8 cellular contexts compared by ENCODE assay signal in genomic region chr11:46272816-46273427, GRCh38. TPM values are rescaled to one million over a fixed set of nuclear protein-coding genes. Genes with fewer than 3 reads are reported as not detected.
A peak's percentile ranks its signal among the peaks of the same experiment; 100 is the strongest.
DNase-seq lines count a peak whose midpoint lies in the region; ATAC-seq and TF ChIP-seq lines count a peak whose summit lies in the region.

No MANE protein-coding gene starts in this region.

- POLR2A ChIA-PET in Caco-2 (lab: Charles Lee) (interaction anchor here (3.6 kb wide), 1 partner anchor 30 kb away, joined by 22 read pairs; no protein-coding TSS in a partner anchor), PC-9 (lab: Charles Lee; ENCODE audit: unreplicated experiment) (no interaction called here)

- peak overlapping the region; percentile 26 for H3K4me3 Mint-ChIP-seq in Caco-2 (ENCODE audit: unreplicated experiment)

- TF ChIP-seq CTCF in Caco-2 (IDR thresholded peaks at IDR 0.05; ENCODE audit: insufficient read depth in 1 of 2, low read depth in 1 of 2, low read length in 1 of 2, severe bottlenecking in 1 of 2, unreplicated experiment in 1 of 2) (no peak), PC-9 (conservative IDR thresholded peaks at IDR 0.05) (no peak), esophagus muscularis mucosa (IDR thresholded peaks at IDR 0.05) (no peak), ovary (IDR thresholded peaks at IDR 0.05) (no peak)

- intact Hi-C loops in Caco-2 (cut with micrococcal nuclease; ENCODE audit: unreplicated experiment) = no loop called here
- intact Hi-C loops in PC-9 (cut with micrococcal nuclease; ENCODE audit: unreplicated experiment) = no loop called here
- intact Hi-C loops in esophagus muscularis mucosa (cut with DNase I) = no loop called here
- intact Hi-C loops in ovary (cut with DNase I) = no loop called here

- H3K27me3 ChIP-seq in Caco-2 (replicated peaks; ENCODE audit: control insufficient read depth, insufficient read depth, low read length) = no peaks in the 10 kb centered on the region
- no peaks in the 10 kb centered on the region for H3K27me3 ChIP-seq in PC-9 (ENCODE audit: insufficient read depth, low read depth)
- H3K27me3 ChIP-seq in esophagus muscularis mucosa = peaks cover 0 to 30% (median 13%) of the 10 kb centered on the region in 4 donors
- no peaks in the 10 kb centered on the region for H3K27me3 ChIP-seq in ovary

- CTCF ChIA-PET in Caco-2 (lab: Charles Lee) (interaction anchor here (1.8 kb wide), 2 partner anchors 30 to 34 kb away, joined by 5 to 6 read pairs; no protein-coding TSS in a partner anchor), PC-9 (lab: Charles Lee) (interaction anchor here (0.6 kb wide), 1 partner anchor 17 kb away, joined by 3 read pairs; no protein-coding TSS in a partner anchor)

- no peaks in the 10 kb centered on the region for H3K79me2 ChIP-seq in PC-9 (ENCODE audit: low read depth)

- H3K4me2 ChIP-seq in PC-9 = peak overlapping the region; percentile 34

- DNase-seq in Caco-2 = no peak
- peak; percentile 51 to 55 for DNase-seq in PC-9
- DNase-seq in esophagus muscularis mucosa (ENCODE audit: extremely low spot score) = no peak
- DNase-seq in ovary = peak; percentile 70 to 79 (median 75)
- DNase-seq in iPS-NIHi7 (ENCODE audit: extremely low spot score) = no peak
- DNase-seq in NCI-H345 treated with DMSO at 0.1 percent for 48 hours (lab: John Stamatoyannopoulos, UW; ENCODE audit: unreplicated experiment) = no peak
- no peak for DNase-seq in anterior cingulate cortex (lab: John Stamatoyannopoulos, UW)

- H3K4me3 ChIP-seq in Caco-2 (ENCODE audit: low read depth, low read length) (no peak overlapping the region), PC-9 (no peak overlapping the region), esophagus muscularis mucosa (no peak overlapping the region), ovary (no peak overlapping the region)

- TF ChIP-seq POLR2A in esophagus muscularis mucosa (IDR thresholded peaks at IDR 0.05; ENCODE audit: low read depth) (no peak), ovary (IDR thresholded peaks at IDR 0.05) (no peak)

- TF ChIP-seq EP300 in esophagus muscularis mucosa (IDR thresholded peaks at IDR 0.05) = no peak
- no peak for TF ChIP-seq EP300 in ovary (IDR thresholded peaks at IDR 0.05)

- no peaks in the 10 kb centered on the region for H3K36me3 Mint-ChIP-seq in Caco-2 (ENCODE audit: insufficient read depth, unreplicated experiment)

- no peaks in the 10 kb centered on the region for H4K20me1 ChIP-seq in PC-9 (ENCODE audit: insufficient read depth)

- WGBS in esophagus muscularis mucosa = 60% methylated on average over 9 of the region's 9 CpGs
- WGBS in ovary, 3 donors = 12 to 16% (median 14%) methylated on average over 9 of the region's 9 CpGs

- peak overlapping the region; percentile 82 for H3K27ac Mint-ChIP-seq in Caco-2 (ENCODE audit: unreplicated experiment)

- peaks cover 15% of the 10 kb centered on the region for H3F3A ChIP-seq in PC-9 (ENCODE audit: insufficient read depth, low read depth)

- no peaks in the 10 kb centered on the region for H3K27me3 Mint-ChIP-seq in Caco-2 (ENCODE audit: insufficient read depth, unreplicated experiment)

- 0 out of 2 replicates have a peak overlapping the region, but pooled peaks have one; percentile 3 for H2AFZ ChIP-seq in PC-9

- no peak for ATAC-seq in HG03439 (IDR thresholded peaks at IDR 0.05; ENCODE audit: unreplicated experiment)

- H3K27ac ChIP-seq in PC-9 = peak overlapping the region; percentile 9
- peak overlapping the region; percentile 46 to 74 (median 62) for H3K27ac ChIP-seq in esophagus muscularis mucosa (replicated peaks in 1 of 4)
- peak overlapping the region; percentile 52 to 79 for H3K27ac ChIP-seq in ovary

- BruUV-seq in Caco-2 (replicated peaks; lab: Mats Ljungman, UMichigan) (no TSS peak), PC-9 (replicated peaks; lab: Mats Ljungman, UMichigan) (no TSS peak)

- no peaks in the 10 kb centered on the region for H3K9me3 Mint-ChIP-seq in Caco-2 (ENCODE audit: unreplicated experiment)

- no peaks in the 10 kb centered on the region for H3K9me2 ChIP-seq in PC-9 (ENCODE audit: insufficient read depth)

- H3K9me3 ChIP-seq in Caco-2 = no peaks in the 10 kb centered on the region
- no peaks in the 10 kb centered on the region for H3K9me3 ChIP-seq in PC-9 (ENCODE audit: insufficient read depth, low read depth)
- H3K9me3 ChIP-seq in esophagus muscularis mucosa = no peaks in the 10 kb centered on the region
- no peaks in the 10 kb centered on the region for H3K9me3 ChIP-seq in ovary

- H3K36me3 ChIP-seq in Caco-2 (ENCODE audit: control insufficient read depth, insufficient read depth, low read length) = no peaks in the 10 kb centered on the region
- H3K36me3 ChIP-seq in PC-9 (ENCODE audit: low read depth) = no peaks in the 10 kb centered on the region
- H3K36me3 ChIP-seq in esophagus muscularis mucosa = no peaks in the 10 kb centered on the region
- H3K36me3 ChIP-seq in ovary = no peaks in the 10 kb centered on the region

- peaks cover 57% of the 10 kb centered on the region for H3K4me1 Mint-ChIP-seq in Caco-2 (ENCODE audit: low read depth, unreplicated experiment)

- H3K4me1 ChIP-seq in Caco-2 (peaks cover 71% of the 10 kb centered on the region), PC-9 (replicated peaks; ENCODE audit: insufficient read depth) (peaks cover 32% of the 10 kb centered on the region), esophagus muscularis mucosa (peaks cover 34 to 55% (median 50%) of the 10 kb centered on the region in 4 donors), ovary (ENCODE audit: insufficient read depth) (peaks cover 23% of the 10 kb centered on the region)

RNA-seq across cellular contexts. Expression of gene CREB3L1, which starts 4.5 kb away (rescaled TPM):
- total RNA-seq in Caco-2 (2022) (24.9 and 29.5 TPM in 2 replicates), PC-9 (2021) (1.3 and 3.1 TPM in 2 replicates), esophagus muscularis mucosa (1 to 10 TPM; 1.3 to 8.7 (median 3.7) TPM), ovary (10 to 100 TPM in 3 of 7 donors, 1 to 10 TPM in 4; 1.7 to 63.0 (median 5.2) TPM)
- polyA plus RNA-seq in ovary = 10 to 100 TPM in 1 of 2 donors, 1 to 10 TPM in 1; 7.5 to 25.9 TPM

Comparison
In these comparisons a context has a peak if more than half of its experiments do, and no peak if none do; other contexts are left out.
1. DNase-seq: peak in PC-9 (2 of 2) and ovary (5 of 5); none in Caco-2 (0 of 2), esophagus muscularis mucosa (single experiment), iPS-NIHi7 (single experiment), NCI-H345 treated with DMSO at 0.1 percent for 48 hours (single experiment) and anterior cingulate cortex (0 of 58).
2. H3K27ac ChIP-seq: peak in every context shown above with its lines; median percentile 66 in ovary; 62 in esophagus muscularis mucosa; 9 in PC-9.